2 cellular contexts compared by ENCODE assay signal in the genomic region with DNA sequence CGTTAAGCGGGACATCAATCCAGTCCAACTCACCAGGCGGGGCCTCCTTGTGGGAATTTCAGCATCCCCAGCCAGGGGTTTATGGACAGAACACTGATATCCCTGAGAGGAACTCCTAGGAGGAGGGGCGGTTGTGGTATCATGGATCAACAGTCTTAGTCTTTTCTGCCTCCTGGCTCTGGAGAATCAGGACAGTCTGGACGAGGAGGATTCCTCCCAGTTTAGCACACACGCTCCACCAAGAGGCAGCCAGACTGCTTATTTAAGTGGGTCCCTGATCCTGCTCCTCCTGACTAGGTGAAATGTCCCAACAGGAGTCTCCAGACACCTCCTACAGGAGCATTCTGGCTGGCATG.
TF ChIP-seq lines count a peak whose summit lies in the region.

No MANE protein-coding gene starts in this region.

TF ChIP-seq in SK-N-SH, 30 proteins besides CTCF, POLR2A, EP300 and RAD21 (continued from another document):
- TF ChIP-seq, protein P1, sequence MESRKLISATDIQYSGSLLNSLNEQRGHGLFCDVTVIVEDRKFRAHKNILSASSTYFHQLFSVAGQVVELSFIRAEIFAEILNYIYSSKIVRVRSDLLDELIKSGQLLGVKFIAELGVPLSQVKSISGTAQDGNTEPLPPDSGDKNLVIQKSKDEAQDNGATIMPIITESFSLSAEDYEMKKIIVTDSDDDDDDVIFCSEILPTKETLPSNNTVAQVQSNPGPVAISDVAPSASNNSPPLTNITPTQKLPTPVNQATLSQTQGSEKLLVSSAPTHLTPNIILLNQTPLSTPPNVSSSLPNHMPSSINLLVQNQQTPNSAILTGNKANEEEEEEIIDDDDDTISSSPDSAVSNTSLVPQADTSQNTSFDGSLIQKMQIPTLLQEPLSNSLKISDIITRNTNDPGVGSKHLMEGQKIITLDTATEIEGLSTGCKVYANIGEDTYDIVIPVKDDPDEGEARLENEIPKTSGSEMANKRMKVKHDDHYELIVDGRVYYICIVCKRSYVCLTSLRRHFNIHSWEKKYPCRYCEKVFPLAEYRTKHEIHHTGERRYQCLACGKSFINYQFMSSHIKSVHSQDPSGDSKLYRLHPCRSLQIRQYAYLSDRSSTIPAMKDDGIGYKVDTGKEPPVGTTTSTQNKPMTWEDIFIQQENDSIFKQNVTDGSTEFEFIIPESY (IDR thresholded peaks at IDR 0.05; ENCODE audit: borderline replicate concordance, low read depth), result no peak
- TF ChIP-seq FOXJ3 (CRISPR knock-in tag; IDR thresholded peaks at IDR 0.05) (no peak), GATA2 (CRISPR knock-in tag; IDR thresholded peaks at IDR 0.05) (no peak)

TF ChIP-seq in SK-N-SH treated with all-trans-retinoic acid at 6 μM for 48 hours, 23 proteins besides CTCF, POLR2A, EP300 and RAD21 (continued from another document):
- TF ChIP-seq, protein P2, sequence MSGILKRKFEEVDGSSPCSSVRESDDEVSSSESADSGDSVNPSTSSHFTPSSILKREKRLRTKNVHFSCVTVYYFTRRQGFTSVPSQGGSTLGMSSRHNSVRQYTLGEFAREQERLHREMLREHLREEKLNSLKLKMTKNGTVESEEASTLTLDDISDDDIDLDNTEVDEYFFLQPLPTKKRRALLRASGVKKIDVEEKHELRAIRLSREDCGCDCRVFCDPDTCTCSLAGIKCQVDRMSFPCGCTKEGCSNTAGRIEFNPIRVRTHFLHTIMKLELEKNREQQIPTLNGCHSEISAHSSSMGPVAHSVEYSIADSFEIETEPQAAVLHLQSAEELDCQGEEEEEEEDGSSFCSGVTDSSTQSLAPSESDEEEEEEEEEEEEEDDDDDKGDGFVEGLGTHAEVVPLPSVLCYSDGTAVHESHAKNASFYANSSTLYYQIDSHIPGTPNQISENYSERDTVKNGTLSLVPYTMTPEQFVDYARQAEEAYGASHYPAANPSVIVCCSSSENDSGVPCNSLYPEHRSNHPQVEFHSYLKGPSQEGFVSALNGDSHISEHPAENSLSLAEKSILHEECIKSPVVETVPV (CRISPR knock-in tag; IDR thresholded peaks at IDR 0.05), result no peak
- TF ChIP-seq, protein P3, sequence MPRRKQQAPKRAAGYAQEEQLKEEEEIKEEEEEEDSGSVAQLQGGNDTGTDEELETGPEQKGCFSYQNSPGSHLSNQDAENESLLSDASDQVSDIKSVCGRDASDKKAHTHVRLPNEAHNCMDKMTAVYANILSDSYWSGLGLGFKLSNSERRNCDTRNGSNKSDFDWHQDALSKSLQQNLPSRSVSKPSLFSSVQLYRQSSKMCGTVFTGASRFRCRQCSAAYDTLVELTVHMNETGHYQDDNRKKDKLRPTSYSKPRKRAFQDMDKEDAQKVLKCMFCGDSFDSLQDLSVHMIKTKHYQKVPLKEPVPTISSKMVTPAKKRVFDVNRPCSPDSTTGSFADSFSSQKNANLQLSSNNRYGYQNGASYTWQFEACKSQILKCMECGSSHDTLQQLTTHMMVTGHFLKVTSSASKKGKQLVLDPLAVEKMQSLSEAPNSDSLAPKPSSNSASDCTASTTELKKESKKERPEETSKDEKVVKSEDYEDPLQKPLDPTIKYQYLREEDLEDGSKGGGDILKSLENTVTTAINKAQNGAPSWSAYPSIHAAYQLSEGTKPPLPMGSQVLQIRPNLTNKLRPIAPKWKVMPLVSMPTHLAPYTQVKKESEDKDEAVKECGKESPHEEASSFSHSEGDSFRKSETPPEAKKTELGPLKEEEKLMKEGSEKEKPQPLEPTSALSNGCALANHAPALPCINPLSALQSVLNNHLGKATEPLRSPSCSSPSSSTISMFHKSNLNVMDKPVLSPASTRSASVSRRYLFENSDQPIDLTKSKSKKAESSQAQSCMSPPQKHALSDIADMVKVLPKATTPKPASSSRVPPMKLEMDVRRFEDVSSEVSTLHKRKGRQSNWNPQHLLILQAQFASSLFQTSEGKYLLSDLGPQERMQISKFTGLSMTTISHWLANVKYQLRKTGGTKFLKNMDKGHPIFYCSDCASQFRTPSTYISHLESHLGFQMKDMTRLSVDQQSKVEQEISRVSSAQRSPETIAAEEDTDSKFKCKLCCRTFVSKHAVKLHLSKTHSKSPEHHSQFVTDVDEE (CRISPR knock-in tag; IDR thresholded peaks at IDR 0.05), result no peak
- TF ChIP-seq ZNF8 (CRISPR knock-in tag; IDR thresholded peaks at IDR 0.05) (no peak), ISL1 (CRISPR knock-in tag; IDR thresholded peaks at IDR 0.05) (no peak)
- TF ChIP-seq, protein P4, sequence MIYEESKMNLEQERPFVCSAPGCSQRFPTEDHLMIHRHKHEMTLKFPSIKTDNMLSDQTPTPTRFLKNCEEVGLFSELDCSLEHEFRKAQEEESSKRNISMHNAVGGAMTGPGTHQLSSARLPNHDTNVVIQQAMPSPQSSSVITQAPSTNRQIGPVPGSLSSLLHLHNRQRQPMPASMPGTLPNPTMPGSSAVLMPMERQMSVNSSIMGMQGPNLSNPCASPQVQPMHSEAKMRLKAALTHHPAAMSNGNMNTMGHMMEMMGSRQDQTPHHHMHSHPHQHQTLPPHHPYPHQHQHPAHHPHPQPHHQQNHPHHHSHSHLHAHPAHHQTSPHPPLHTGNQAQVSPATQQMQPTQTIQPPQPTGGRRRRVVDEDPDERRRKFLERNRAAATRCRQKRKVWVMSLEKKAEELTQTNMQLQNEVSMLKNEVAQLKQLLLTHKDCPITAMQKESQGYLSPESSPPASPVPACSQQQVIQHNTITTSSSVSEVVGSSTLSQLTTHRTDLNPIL (CRISPR knock-in tag; IDR thresholded peaks at IDR 0.05; ENCODE audit: low read depth), result no peak
